Comparison of ENCODE assay signal across 29 cellular contexts in the genomic region with DNA sequence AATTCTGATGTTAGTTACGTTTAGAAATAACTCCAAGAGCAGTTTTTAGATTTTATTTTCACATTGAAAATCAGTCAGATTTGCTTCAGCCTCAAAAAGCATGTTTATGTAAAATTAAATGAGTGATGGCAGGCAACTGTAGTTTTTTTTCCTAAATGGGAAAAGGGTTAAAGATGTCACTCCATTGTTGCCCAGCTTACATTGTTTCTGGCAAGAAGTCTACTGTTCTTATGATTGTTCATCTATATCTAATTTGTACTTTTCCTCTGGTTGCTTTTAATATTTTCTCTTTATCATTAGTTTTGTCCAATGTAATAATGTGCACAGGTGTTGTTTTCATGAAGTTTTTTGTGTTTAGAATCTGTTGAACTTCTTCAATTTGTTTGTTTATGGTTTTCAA.
"Had no signal": no experiment of that assay in that cellular context is flagged by ENCODE, and none has a peak within 500 bp of the region (broad histone marks: within the 10 kb centered on the region; RNA-seq: fewer than 3 reads in every experiment).

No MANE protein-coding gene starts in this region.

- H3K9me3 Mint-ChIP-seq: stimulated activated effector memory CD8-positive, alpha-beta T cell treated with anti-CD3 and anti-CD28 coated beads, Interleukin-12 subunit alpha, Interleukin-12 subunit beta, amount 100 ng/mL, for 72 hours; stimulated activated naive B cell treated with anti-CD40 and anti-IgM and Interleukin-4, amounts not matched to agents 10 μg/mL and 1 μg/mL and 100 μg/mL, for 72 hours; stimulated activated naive CD8-positive, alpha-beta T cell treated with anti-CD3 and anti-CD28 coated beads, Interleukin-15, amount 100 ng/mL, for 72 hours; stimulated activated naive CD8-positive, alpha-beta T cell treated with anti-CD3 and anti-CD28 coated beads, Interleukin-15, Interleukin-2, amounts not matched to agents 100 ng/mL and 50 ng/mL, for 24 hours; type B pancreatic cell had no signal

- FAIRE-seq: urothelium cell line had no signal

- H3K27me3 ChIP-seq: stomach, suprapubic skin, testis, thyroid gland, tibial artery, tibial nerve, upper lobe of left lung, upper lobe of right lung, uterus, vagina had no signal

- H3K27ac ChIP-seq: stomach, suprapubic skin, testis, thoracic aorta, thyroid gland, tibial artery, tibial nerve, transverse colon, upper lobe of left lung, upper lobe of right lung, uterus, vagina had no signal

- H3K4me3 ChIP-seq: stomach, suprapubic skin, testis, thoracic aorta, thyroid gland, tibial artery, tibial nerve, transverse colon, upper lobe of left lung, upper lobe of right lung, uterus, vagina had no signal

- H3K27me3 Mint-ChIP-seq: stimulated activated memory B cell treated with anti-CD40 and anti-IgM and Interleukin-4, amounts not matched to agents 10 μg/mL and 1 μg/mL and 100 μg/mL, for 72 hours; stimulated activated naive CD8-positive, alpha-beta T cell treated with anti-CD3 and anti-CD28 coated beads, Interleukin-15, amount 100 ng/mL, for 72 hours had no signal

- H3K4me3 Mint-ChIP-seq: stimulated activated effector memory CD8-positive, alpha-beta T cell treated with anti-CD3 and anti-CD28 coated beads, Interleukin-12 subunit alpha, Interleukin-12 subunit beta, amount 100 ng/mL, for 72 hours; stimulated activated memory B cell treated with anti-CD40 and anti-IgM and Interleukin-4, amounts not matched to agents 10 μg/mL and 1 μg/mL and 100 μg/mL, for 72 hours; stimulated activated naive B cell treated with anti-CD40 and anti-IgM and Interleukin-4, amounts not matched to agents 10 μg/mL and 1 μg/mL and 100 μg/mL, for 72 hours; stimulated activated naive CD8-positive, alpha-beta T cell treated with anti-CD3 and anti-CD28 coated beads, Interleukin-15, amount 100 ng/mL, for 72 hours; stimulated activated naive CD8-positive, alpha-beta T cell treated with anti-CD3 and anti-CD28 coated beads, Interleukin-15, Interleukin-2, amounts not matched to agents 100 ng/mL and 50 ng/mL, for 24 hours; type B pancreatic cell had no signal

- H3K27ac Mint-ChIP-seq: stimulated activated effector memory CD8-positive, alpha-beta T cell treated with anti-CD3 and anti-CD28 coated beads, Interleukin-12 subunit alpha, Interleukin-12 subunit beta, amount 100 ng/mL, for 72 hours; stimulated activated memory B cell treated with anti-CD40 and anti-IgM and Interleukin-4, amounts not matched to agents 10 μg/mL and 1 μg/mL and 100 μg/mL, for 72 hours; stimulated activated naive B cell treated with anti-CD40 and anti-IgM and Interleukin-4, amounts not matched to agents 10 μg/mL and 1 μg/mL and 100 μg/mL, for 72 hours; stimulated activated naive CD8-positive, alpha-beta T cell treated with anti-CD3 and anti-CD28 coated beads, Interleukin-15, amount 100 ng/mL, for 72 hours; stimulated activated naive CD8-positive, alpha-beta T cell treated with anti-CD3 and anti-CD28 coated beads, Interleukin-15, Interleukin-2, amounts not matched to agents 100 ng/mL and 50 ng/mL, for 24 hours; type B pancreatic cell had no signal

- ATAC-seq: stimulated activated effector memory CD8-positive, alpha-beta T cell treated with anti-CD3 and anti-CD28 coated beads, Interleukin-12 subunit alpha, Interleukin-12 subunit beta, amount 100 ng/mL, for 72 hours; stimulated activated memory B cell treated with anti-CD40 and anti-IgM and Interleukin-4, amounts not matched to agents 10 μg/mL and 1 μg/mL and 100 μg/mL, for 72 hours; stimulated activated naive B cell treated with anti-CD40 and anti-IgM and Interleukin-4, amounts not matched to agents 10 μg/mL and 1 μg/mL and 100 μg/mL, for 72 hours; stimulated activated naive CD8-positive, alpha-beta T cell treated with anti-CD3 and anti-CD28 coated beads, Interleukin-15, amount 100 ng/mL, for 72 hours; stimulated activated naive CD8-positive, alpha-beta T cell treated with anti-CD3 and anti-CD28 coated beads, Interleukin-15, Interleukin-2, amounts not matched to agents 100 U/mL and 50 U/mL, for 24 hours; upper lobe of right lung had no signal

- H3K4me1 Mint-ChIP-seq: stimulated activated memory B cell treated with anti-CD40 and anti-IgM and Interleukin-4, amounts not matched to agents 10 μg/mL and 1 μg/mL and 100 μg/mL, for 72 hours; stimulated activated naive B cell treated with anti-CD40 and anti-IgM and Interleukin-4, amounts not matched to agents 10 μg/mL and 1 μg/mL and 100 μg/mL, for 72 hours had no signal

- H3K9me3 ChIP-seq: stomach, suprapubic skin, testis, thoracic aorta, thyroid gland, tibial artery, tibial nerve, transverse colon, upper lobe of left lung, upper lobe of right lung, uterus, vagina had no signal

- H3K36me3 Mint-ChIP-seq: stimulated activated effector memory CD8-positive, alpha-beta T cell treated with anti-CD3 and anti-CD28 coated beads, Interleukin-12 subunit alpha, Interleukin-12 subunit beta, amount 100 ng/mL, for 72 hours; stimulated activated memory B cell treated with anti-CD40 and anti-IgM and Interleukin-4, amounts not matched to agents 10 μg/mL and 1 μg/mL and 100 μg/mL, for 72 hours; type B pancreatic cell had no signal

- DNase-seq: stimulated activated CD4-positive, alpha-beta T cell treated with anti-CD3 and anti-CD28 coated beads, Interleukin-2, amount 100 ng/mL, for 48 hours; stimulated activated CD4-positive, alpha-beta T cell treated with anti-CD3 and anti-CD28 coated beads, Interleukin-4, amount 100 ng/mL, for 1 hour; stimulated activated CD4-positive, alpha-beta T cell treated with anti-CD3 and anti-CD28 coated beads, Interleukin-4, amount 100 ng/mL, for 24 hours; stimulated activated CD4-positive, alpha-beta T cell treated with anti-CD3 and anti-CD28 coated beads, Interleukin-4, amount 100 ng/mL, for 4 hours; stimulated activated CD8-positive, alpha-beta memory T cell treated with anti-CD3 and anti-CD28 coated beads, Interleukin-4, amount 100 ng/mL, for 48 hours; stimulated activated naive B cell treated with anti-CD40 and anti-IgM and Interleukin-4, amounts not matched to agents 10 μg/mL and 1 μg/mL and 100 μg/mL, for 72 hours; stimulated activated naive CD4-positive, alpha-beta T cell; stimulated activated naive CD4-positive, alpha-beta T cell treated with Interleukin-2 at 50 U/mL for 16 hours; stimulated activated naive CD8-positive, alpha-beta T cell treated with anti-CD3 and anti-CD28 coated beads, Interleukin-15, amount 100 ng/mL, for 72 hours; stimulated activated naive CD8-positive, alpha-beta T cell treated with anti-CD3 and anti-CD28 coated beads, Interleukin-15, Interleukin-2, amounts not matched to agents 100 U/mL and 50 U/mL, for 24 hours; stomach; substantia nigra; testis; thyroid gland; tibial artery; transverse colon; trophoblast cell; upper lobe of left lung; upper lobe of right lung; uterus had no signal

- H3K4me1 ChIP-seq: stomach, suprapubic skin, testis, thyroid gland, tibial artery, tibial nerve, transverse colon, upper lobe of left lung, upper lobe of right lung, uterus, vagina had no signal

- H3K36me3 ChIP-seq: stomach, suprapubic skin, thoracic aorta, thyroid gland, tibial artery, tibial nerve, transverse colon, upper lobe of left lung, upper lobe of right lung, uterus, vagina had no signal
